8 cellular contexts compared by ENCODE assay signal in the genomic region with DNA sequence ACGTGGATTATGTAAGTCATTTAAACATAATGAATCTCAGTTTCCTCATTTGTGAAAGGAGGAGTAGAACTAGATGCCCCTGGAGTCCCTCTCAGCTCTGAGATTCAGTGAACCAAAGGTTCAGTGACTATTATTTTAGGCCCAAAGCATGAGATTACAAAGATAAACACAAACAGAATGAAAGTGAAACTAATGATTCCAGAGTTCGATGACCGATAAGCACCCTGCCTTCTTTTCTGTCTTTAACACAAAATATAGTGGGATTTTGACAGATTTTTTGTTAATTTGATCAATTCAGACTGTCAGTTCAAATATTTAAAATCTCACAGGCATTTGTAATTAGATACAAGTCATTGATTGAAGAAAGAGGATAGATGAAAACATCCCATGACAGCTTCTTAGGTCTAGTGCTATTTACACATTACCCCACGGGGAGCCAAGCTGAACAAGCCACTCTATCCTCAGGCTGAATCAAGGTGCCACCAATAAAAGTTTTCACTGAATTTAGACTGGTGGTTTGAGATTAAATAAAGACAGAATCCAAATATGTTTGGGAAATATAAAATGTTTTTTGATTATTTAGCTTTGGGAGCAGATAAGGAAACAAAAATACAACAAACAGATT.
DNase-seq lines count a peak whose midpoint lies in the region; ATAC-seq, FAIRE-seq and TF ChIP-seq lines count a peak whose summit lies in the region.

No MANE protein-coding gene starts in this region.

- H3K27ac ChIP-seq in endothelial cell of umbilical vein (ENCODE audit: insufficient read depth, low read depth, low read length), result no peak overlapping the region

- H3K79me2 ChIP-seq in endothelial cell of umbilical vein (ENCODE audit: control insufficient read depth, insufficient read depth, low read length), result peaks cover 2% of the 10 kb centered on the region

- FAIRE-seq in endothelial cell of umbilical vein (lab: Jason Lieb, UNC), result no peak

- H3K4me2 ChIP-seq in endothelial cell of umbilical vein (ENCODE audit: insufficient read depth, low read length) (peak overlapping the region; percentile 76), skeletal muscle satellite cell (ENCODE audit: low read length) (peak overlapping the region; percentile 80)

- TF ChIP-seq CTCF in endothelial cell of umbilical vein (IDR thresholded peaks at IDR 0.05; ENCODE audit: extremely low read depth in 1 of 2, insufficient read depth in 1 of 2, low read depth in 1 of 2, low read length in 2 of 2), result no peak

- H3K4me3 ChIP-seq in endothelial cell of umbilical vein (replicated peaks in 1 of 3; ENCODE audit: insufficient read depth in 1 of 3, low read depth in 1 of 3, low read length in 3 of 3) (peak overlapping the region in 2 of 3 experiments; percentile 52 to 77), skeletal muscle satellite cell (ENCODE audit: low read length) (peak overlapping the region; percentile 62)

- no TSS peak for BruUV-seq in endothelial cell of umbilical vein (replicated peaks; lab: Mats Ljungman, UMichigan)

- intact Hi-C loops in endothelial cell of umbilical vein (cut with micrococcal nuclease), result no loop called here

- peak; percentile 46 for ATAC-seq in GM18508 (IDR thresholded peaks at IDR 0.05; ENCODE audit: insufficient read depth, unreplicated experiment)
- ATAC-seq in GM21737 (IDR thresholded peaks at IDR 0.05; ENCODE audit: unreplicated experiment), result peak; percentile 69

- H2AFZ ChIP-seq in endothelial cell of umbilical vein (ENCODE audit: low read depth, low read length), result no peak overlapping the region

- no peaks in the 10 kb centered on the region for H3K27me3 ChIP-seq in endothelial cell of umbilical vein (ENCODE audit: control insufficient read depth in 2 of 2, insufficient read depth in 2 of 2, low read length in 2 of 2)
- no peaks in the 10 kb centered on the region for H3K27me3 ChIP-seq in skeletal muscle satellite cell (ENCODE audit: control insufficient read depth, insufficient read depth, low read length)

- H3K9me3 ChIP-seq in endothelial cell of umbilical vein (replicated peaks; ENCODE audit: control insufficient read depth, insufficient read depth, low read length) (no peaks in the 10 kb centered on the region), skeletal muscle satellite cell (replicated peaks; ENCODE audit: low read length) (no peaks in the 10 kb centered on the region)

- peaks cover 15 to 17% of the 10 kb centered on the region in 2 experiments for H3K36me3 ChIP-seq in endothelial cell of umbilical vein (ENCODE audit: control insufficient read depth in 2 of 2, extremely low read depth in 1 of 2, insufficient read depth in 2 of 2, low read length in 2 of 2)
- peaks cover 11% of the 10 kb centered on the region for H3K36me3 ChIP-seq in skeletal muscle satellite cell (ENCODE audit: insufficient read depth, low read length)

- peak overlapping the region; percentile 54 for H3K9ac ChIP-seq in endothelial cell of umbilical vein (replicated peaks; ENCODE audit: extremely low read depth, insufficient read depth, low read length)
- H3K9ac ChIP-seq in skeletal muscle satellite cell (ENCODE audit: low read depth, low read length), result peak overlapping the region; percentile 67

- CTCF ChIA-PET in endothelial cell of umbilical vein (lab: Charles Lee), result interaction anchor here (1.1 to 4.5 kb wide), 4 partner anchors 10 to 352 kb away, joined by 3 to 31 read pairs (median 17); no protein-coding TSS in a partner anchor

- POLR2A ChIA-PET in endothelial cell of umbilical vein (lab: Charles Lee), result no interaction called here

- no peaks in the 10 kb centered on the region for H4K20me1 ChIP-seq in endothelial cell of umbilical vein (replicated peaks; ENCODE audit: control insufficient read depth, extremely low read depth, insufficient read depth, low read length)

- H3K4me1 ChIP-seq in endothelial cell of umbilical vein (ENCODE audit: control insufficient read depth, extremely low read depth, insufficient read depth, low read length) (peaks cover 6% of the 10 kb centered on the region), skeletal muscle satellite cell (ENCODE audit: control insufficient read depth, insufficient read depth, low read length) (peaks cover 21% of the 10 kb centered on the region)

- dilution Hi-C loops in endothelial cell of umbilical vein (cut with MboI; ENCODE audit: extremely low pct_ligation_motif_present, low sequenced_read_pairs), result no loop called here

- no peaks in the 10 kb centered on the region for H3K9me1 ChIP-seq in endothelial cell of umbilical vein (replicated peaks; ENCODE audit: control insufficient read depth, extremely low read depth, insufficient read depth, low read length)

- peak; percentile 26 for DNase-seq in M059J (ENCODE audit: low read depth)
- peak; percentile 32 for DNase-seq in endothelial cell of umbilical vein (ENCODE audit: low read depth, low spot score)
- no peak for DNase-seq in NCI-H524 (lab: John Stamatoyannopoulos, UW)
- no peak for DNase-seq in NCI-H2081 (lab: John Stamatoyannopoulos, UW)
- DNase-seq in D341Med (ENCODE audit: low spot score), result no peak

- no peak for TF ChIP-seq POLR2A in endothelial cell of umbilical vein (IDR thresholded peaks at IDR 0.05; ENCODE audit: low read depth, low read length)

TF ChIP-seq in endothelial cell of umbilical vein, 7 proteins besides CTCF, POLR2A, EP300 and RAD21:
- TF ChIP-seq GATA2 (IDR thresholded peaks at IDR 0.05; ENCODE audit: insufficient read depth, insufficient read length, low read depth, low read length) (no peak), JUN (IDR thresholded peaks at IDR 0.05; ENCODE audit: borderline replicate concordance, insufficient read depth, insufficient read length, low read depth) (no peak), MYC (IDR thresholded peaks at IDR 0.05; ENCODE audit: low read depth, low read length) (no peak), POLR2AphosphoS5 (IDR thresholded peaks at IDR 0.05; ENCODE audit: insufficient read depth, low read depth, low read length) (no peak), EZH2 (IDR thresholded peaks at IDR 0.05; ENCODE audit: borderline replicate concordance, low read depth, low read length, severe bottlenecking) (no peak), FOS (IDR thresholded peaks at IDR 0.05; ENCODE audit: borderline replicate concordance, insufficient read depth, low read length) (no peak)
- TF ChIP-seq, protein P1, sequence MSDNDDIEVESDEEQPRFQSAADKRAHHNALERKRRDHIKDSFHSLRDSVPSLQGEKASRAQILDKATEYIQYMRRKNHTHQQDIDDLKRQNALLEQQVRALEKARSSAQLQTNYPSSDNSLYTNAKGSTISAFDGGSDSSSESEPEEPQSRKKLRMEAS (IDR thresholded peaks at IDR 0.05; ENCODE audit: insufficient read depth, insufficient read length), result no peak

Comparison
In these comparisons a context has a peak if more than half of its experiments do, and no peak if none do; other contexts are left out.
1. DNase-seq: peak in M059J (single experiment) and endothelial cell of umbilical vein (single experiment); none in NCI-H524 (0 of 2), NCI-H2081 (0 of 2) and D341Med (single experiment).